Comparison of ENCODE assay signal across 29 cellular contexts in the genomic region with DNA sequence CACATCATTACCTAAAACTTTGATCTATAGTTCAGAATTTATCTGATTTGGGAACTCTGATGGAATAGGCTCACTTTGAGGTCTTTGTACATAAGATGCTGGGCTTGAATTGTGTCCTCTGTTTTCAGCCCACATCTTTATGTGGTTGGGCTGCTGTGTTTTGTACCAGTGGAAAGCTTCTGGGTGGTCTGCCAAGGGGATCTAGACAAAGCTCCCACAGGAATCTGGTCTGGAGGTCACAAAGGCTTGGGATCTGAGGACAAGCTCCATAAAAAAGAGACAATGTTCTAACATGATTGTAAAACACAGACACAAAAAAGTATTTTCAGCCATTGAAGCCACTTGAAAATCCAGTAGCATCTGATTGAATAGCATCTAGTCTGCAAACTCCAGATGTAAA.
"Had no signal": no experiment of that assay in that cellular context is flagged by ENCODE, and none has a peak within 500 bp of the region (broad histone marks: within the 10 kb centered on the region; RNA-seq: fewer than 3 reads in every experiment).

No MANE protein-coding gene starts in this region.

- H3K36me3 Mint-ChIP-seq: naive B cell; natural killer cell; stimulated activated naive B cell treated with anti-CD40 and anti-IgM and Interleukin-4, amounts not matched to agents 10 μg/mL and 1 μg/mL and 100 μg/mL, for 72 hours had no signal

- H3K4me1 Mint-ChIP-seq: naive B cell; natural killer cell; stimulated activated naive B cell treated with anti-CD40 and anti-IgM and Interleukin-4, amounts not matched to agents 10 μg/mL and 1 μg/mL and 100 μg/mL, for 72 hours had no signal

- H3K27ac Mint-ChIP-seq: naive B cell; natural killer cell; nephron progenitor cell; stimulated activated naive B cell treated with anti-CD40 and anti-IgM and Interleukin-4, amounts not matched to agents 10 μg/mL and 1 μg/mL and 100 μg/mL, for 72 hours had no signal

- H3K36me3 ChIP-seq: left lung, lower lobe of right lung, pancreas, prostate gland, stomach, thyroid gland, transverse colon, upper lobe of left lung, vagina had no signal

- H3K9me3 Mint-ChIP-seq: nephron progenitor cell; stimulated activated naive B cell treated with anti-CD40 and anti-IgM and Interleukin-4, amounts not matched to agents 10 μg/mL and 1 μg/mL and 100 μg/mL, for 72 hours had no signal

- H3K27me3 ChIP-seq: left lung, pancreas, stomach, testis, thyroid gland, transverse colon, upper lobe of left lung, vagina had no signal

- H3K4me3 ChIP-seq: left lung, lower lobe of right lung, pancreas, prostate gland, stomach, testis, thyroid gland, transverse colon, upper lobe of left lung, vagina had no signal

- H3K27ac ChIP-seq: left lung, lower lobe of right lung, pancreas, prostate gland, stomach, testis, thyroid gland, transverse colon, upper lobe of left lung, vagina had no signal

- ATAC-seq: left cardiac atrium; left lung; lower lobe of right lung; natural killer cell; pancreas; right cardiac atrium; sciatic nerve; stimulated activated naive B cell treated with anti-CD40 and anti-IgM and Interleukin-4, amounts not matched to agents 10 μg/mL and 1 μg/mL and 100 μg/mL, for 72 hours; stimulated activated naive CD8-positive, alpha-beta T cell treated with anti-CD3 and anti-CD28 coated beads, Interleukin-15, Interleukin-2, amounts not matched to agents 100 U/mL and 50 U/mL, for 24 hours had no signal

- DNase-seq: hippocampal formation; kidney glomerular epithelial cell; left cardiac atrium; left lung; lower lobe of right lung; mammary epithelial cell; mesenchymal stem cell; naive B cell; natural killer cell; nephron progenitor cell; nucleus accumbens; pancreas; posterior cingulate gyrus; retina; right cardiac atrium; stimulated activated CD4-positive, alpha-beta T cell treated with anti-CD3 and anti-CD28 coated beads, Interleukin-12 subunit alpha, Interleukin-12 subunit beta, amount 100 ng/mL, for 4 hours; stimulated activated CD4-positive, alpha-beta T cell treated with anti-CD3 and anti-CD28 coated beads, Interleukin-15, amount 100 ng/mL, for 24 hours; stimulated activated CD4-positive, alpha-beta T cell treated with anti-CD3 and anti-CD28 coated beads, Interleukin-2, amount 100 ng/mL, for 24 hours; stimulated activated CD4-positive, alpha-beta T cell treated with anti-CD3 and anti-CD28 coated beads, Interleukin-4, amount 100 ng/mL, for 1 hour; stimulated activated naive B cell treated with anti-CD40 and anti-IgM and Interleukin-4, amounts not matched to agents 10 μg/mL and 1 μg/mL and 100 μg/mL, for 72 hours; stimulated activated naive CD8-positive, alpha-beta T cell treated with anti-CD3 and anti-CD28 coated beads, Interleukin-15, Interleukin-2, amounts not matched to agents 100 U/mL and 50 U/mL, for 24 hours; stomach; testis; thyroid gland; transverse colon; upper lobe of left lung had no signal

- H3K27me3 Mint-ChIP-seq: naive B cell; stimulated activated naive B cell treated with anti-CD40 and anti-IgM and Interleukin-4, amounts not matched to agents 10 μg/mL and 1 μg/mL and 100 μg/mL, for 72 hours had no signal

- H3K4me3 Mint-ChIP-seq: naive B cell; natural killer cell; nephron progenitor cell; stimulated activated naive B cell treated with anti-CD40 and anti-IgM and Interleukin-4, amounts not matched to agents 10 μg/mL and 1 μg/mL and 100 μg/mL, for 72 hours had no signal

- H3K4me1 ChIP-seq: left lung, lower lobe of right lung, pancreas, prostate gland, stomach, testis, thyroid gland, transverse colon, upper lobe of left lung, vagina had no signal

- H3K9me3 ChIP-seq: left lung, lower lobe of right lung, pancreas, prostate gland, stomach, testis, thyroid gland, transverse colon, upper lobe of left lung, vagina had no signal
